ENCODE assay signal across 8 cellular contexts in the genomic region with DNA sequence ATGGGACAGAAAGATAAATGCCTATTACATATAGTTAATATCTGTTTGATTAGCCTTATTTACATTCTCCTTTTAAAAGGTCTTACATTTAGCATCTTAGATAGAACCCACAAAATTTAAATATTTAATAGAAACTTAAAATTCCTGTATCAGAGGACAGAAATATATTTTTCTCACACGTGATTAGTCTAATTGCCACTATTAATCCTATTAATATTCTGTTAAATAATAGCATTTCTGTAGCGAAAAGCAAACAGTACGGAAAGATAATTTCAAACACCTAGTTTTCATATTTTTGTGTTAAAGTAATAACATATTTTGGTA. TPM values are rescaled to one million over a fixed set of nuclear protein-coding genes. Genes with fewer than 3 reads are reported as not detected.
DNase-seq lines count a peak whose midpoint lies in the region; ATAC-seq and TF ChIP-seq lines count a peak whose summit lies in the region.

No MANE protein-coding gene starts in this region.

- H3K4me3 ChIP-seq in BLaER1 (peak overlapping the region; percentile 70; the same call in 1 of the 2 replicates), MM.1S (ENCODE audit: low read length) (no peak overlapping the region), duodenal mucosa (ENCODE audit: low read depth in 1 of 2, low read length in 2 of 2) (peak overlapping the region; percentile 87 to 90), neural progenitor cell (peak overlapping the region; percentile 72)

- peak overlapping the region; percentile 72 for H3K4me2 ChIP-seq in BLaER1
- peak overlapping the region; percentile 81 for H3K4me2 ChIP-seq in MM.1S (ENCODE audit: low read depth, low read length)
- H3K4me2 ChIP-seq in neural progenitor cell: peak overlapping the region; percentile 82

- H3K9me2 ChIP-seq in MM.1S (replicated peaks; ENCODE audit: insufficient read depth, low read length): no peaks in the 10 kb centered on the region

- TF ChIP-seq CTCF in MM.1S (IDR thresholded peaks at IDR 0.05; ENCODE audit: low read length) (no peak), neural progenitor cell (IDR thresholded peaks at IDR 0.05) (no peak)

- H3K36me3 Mint-ChIP-seq in neural progenitor cell: peaks cover 11% of the 10 kb centered on the region

- H3K27me3 Mint-ChIP-seq in neural progenitor cell (ENCODE audit: insufficient read depth, low read depth): no peaks in the 10 kb centered on the region

- H3K79me2 ChIP-seq in MM.1S (ENCODE audit: low read length): no peaks in the 10 kb centered on the region
- H3K79me2 ChIP-seq in neural progenitor cell (ENCODE audit: low read depth): peaks cover 6% of the 10 kb centered on the region

- H3K27ac Mint-ChIP-seq in neural progenitor cell: no peak overlapping the region

- peak overlapping the region; percentile 94 for H3K4me3 Mint-ChIP-seq in neural progenitor cell

- H4K20me1 ChIP-seq in BLaER1 (no peaks in the 10 kb centered on the region), MM.1S (ENCODE audit: insufficient read depth, low read length) (no peaks in the 10 kb centered on the region), neural progenitor cell (ENCODE audit: low read depth) (no peaks in the 10 kb centered on the region)

- H3K9me3 Mint-ChIP-seq in neural progenitor cell: peaks cover 7% of the 10 kb centered on the region

- H3K36me3 ChIP-seq in BLaER1: 0 out of 2 replicates have a peak, but pooled peaks cover 4% of the 10 kb centered on the region
- H3K36me3 ChIP-seq in MM.1S (replicated peaks; ENCODE audit: insufficient read depth, low read length): no peaks in the 10 kb centered on the region
- H3K36me3 ChIP-seq in duodenal mucosa (ENCODE audit: control insufficient read depth in 1 of 2, insufficient read depth in 2 of 2, low read length in 2 of 2): peaks cover under 1 to 3% of the 10 kb centered on the region in 2 donors
- no peaks in the 10 kb centered on the region for H3K36me3 ChIP-seq in neural progenitor cell

- H3K9ac ChIP-seq in BLaER1: no peak overlapping the region
- no peak overlapping the region for H3K9ac ChIP-seq in MM.1S (ENCODE audit: low read length)
- H3K9ac ChIP-seq in duodenal mucosa (ENCODE audit: low read depth in 1 of 2, low read length in 2 of 2): no peak overlapping the region
- no peak overlapping the region for H3K9ac ChIP-seq in neural progenitor cell

- H3K4me1 ChIP-seq in BLaER1 (peaks cover 5% of the 10 kb centered on the region; the same call in 1 of the 2 replicates), MM.1S (ENCODE audit: low read length) (no peaks in the 10 kb centered on the region), duodenal mucosa (ENCODE audit: control insufficient read depth in 1 of 2, insufficient read depth in 2 of 2, low read length in 2 of 2) (peaks cover 7 to 12% of the 10 kb centered on the region in 2 donors), neural progenitor cell (peaks cover 5% of the 10 kb centered on the region)

- H2AFZ ChIP-seq in MM.1S (ENCODE audit: low read length): peak overlapping the region; percentile 95
- H2AFZ ChIP-seq in neural progenitor cell (replicated peaks): peak overlapping the region; percentile 84

- no peak for ATAC-seq in HG03045 (IDR thresholded peaks at IDR 0.05; ENCODE audit: unreplicated experiment)
- no peak for ATAC-seq in GM19035 (IDR thresholded peaks at IDR 0.05; ENCODE audit: unreplicated experiment)

- H3K27ac ChIP-seq in BLaER1 (no peak overlapping the region), MM.1S (ENCODE audit: low read length) (no peak overlapping the region), duodenal mucosa (ENCODE audit: low read depth, low read length) (no peak overlapping the region), neural progenitor cell (no peak overlapping the region)

- H3F3A ChIP-seq in MM.1S (ENCODE audit: insufficient read depth, low read length) (peaks cover 5% of the 10 kb centered on the region; the same call in 1 of the 2 replicates), neural progenitor cell (ENCODE audit: low read depth) (peaks cover 6% of the 10 kb centered on the region)

- no peak for DNase-seq in MM.1S
- DNase-seq in neural progenitor cell (ENCODE audit: low spot score): no peak
- no peak for DNase-seq in HT-29 (ENCODE audit: low spot score)
- DNase-seq in NCI-H1092 (lab: John Stamatoyannopoulos, UW): no peak

- H3K4me1 Mint-ChIP-seq in neural progenitor cell: peaks cover 4% of the 10 kb centered on the region

- H3K27me3 ChIP-seq in BLaER1 (no peaks in the 10 kb centered on the region), MM.1S (replicated peaks; ENCODE audit: insufficient read depth, low read length) (peaks cover 29% of the 10 kb centered on the region), duodenal mucosa (ENCODE audit: control insufficient read depth in 1 of 2, insufficient read depth in 2 of 2, low read length in 2 of 2) (no peaks in the 10 kb centered on the region), neural progenitor cell (peaks cover 7% of the 10 kb centered on the region)

- H3K9me3 ChIP-seq in BLaER1 (peaks cover 21% of the 10 kb centered on the region; the same call in 1 of the 2 replicates), MM.1S (replicated peaks; ENCODE audit: insufficient read depth, low read length) (0 out of 2 replicates have a peak, but pooled peaks cover 3% of the 10 kb centered on the region), duodenal mucosa (ENCODE audit: control insufficient read depth in 1 of 2, low read length in 2 of 2) (no peaks in the 10 kb centered on the region), neural progenitor cell (ENCODE audit: low read depth) (no peaks in the 10 kb centered on the region)

RNA-seq across cellular contexts. Expression of a gene that starts 0.4 kb away (rescaled TPM):
- 7.6 and 10.3 TPM in 2 replicates for total RNA-seq in neural progenitor cell (ENCODE audit: low replicate concordance)
- total RNA-seq in HT-29 (2014; rRNA removed; shearing (Covaris generic)): 2.0 and 2.7 TPM in 2 replicates

RNA-seq across cellular contexts. Expression of a gene that starts 37.7 kb away (rescaled TPM):
- total RNA-seq in neural progenitor cell (ENCODE audit: low replicate concordance): 7.0 and 8.7 TPM in 2 replicates
- total RNA-seq in HT-29 (2014; rRNA removed; shearing (Covaris generic)): 11.8 and 12.7 TPM in 2 replicates
